ENCODE assay signal across 11 cellular contexts in genomic region chr9:83986765-83987401, GRCh38. TPM values are rescaled to one million over a fixed set of nuclear protein-coding genes. Genes with fewer than 3 reads are reported as not detected.
DNase-seq lines count a peak whose midpoint lies in the region; ATAC-seq, FAIRE-seq and TF ChIP-seq lines count a peak whose summit lies in the region.
"Had no signal": no experiment of that assay in that cellular context is flagged by ENCODE, and none has a peak within 500 bp of the region (broad histone marks: within the 10 kb centered on the region; RNA-seq: fewer than 3 reads in every experiment).

No MANE protein-coding gene starts in this region.

- H4K20me1 ChIP-seq in DOHH2 (ENCODE audit: control insufficient read depth, insufficient read depth, low read depth, low read length): peaks cover 23% of the 10 kb centered on the region
- H4K20me1 ChIP-seq in KMS-11 (ENCODE audit: insufficient read depth): peaks cover 3% of the 10 kb centered on the region; the same call in 1 of the 2 replicates
- H4K20me1 ChIP-seq in GM12878 (ENCODE audit: control insufficient read depth, insufficient read depth): no peaks in the 10 kb centered on the region
- no peaks in the 10 kb centered on the region for H4K20me1 ChIP-seq in SK-N-SH (ENCODE audit: insufficient read depth)

- RAD21 ChIA-PET in GM12878 (lab: Charles Lee; ENCODE audit: unreplicated experiment): no interaction called here

- H3K9me3 ChIP-seq in DOHH2 (ENCODE audit: control insufficient read depth, insufficient read depth, low read length) (no peaks in the 10 kb centered on the region), GM12878 (replicated peaks; ENCODE audit: control insufficient read depth, insufficient read depth, low read length) (no peaks in the 10 kb centered on the region), endodermal cell (ENCODE audit: control insufficient read depth, low read length) (no peaks in the 10 kb centered on the region), SK-N-SH (no peaks in the 10 kb centered on the region)

- peak overlapping the region in 4 of 6 donors; percentile 32 to 69 (median 46) for H3K27ac Mint-ChIP-seq in naive B cell
- H3K27ac Mint-ChIP-seq in endodermal cell: no peak overlapping the region

- peak; percentile 12; the same call in 2 of the 3 replicates for ATAC-seq in GM12878
- ATAC-seq in naive B cell (ENCODE audit: low read depth in 2 of 2): no peak
- ATAC-seq in HG02588 (IDR thresholded peaks at IDR 0.05; ENCODE audit: unreplicated experiment): no peak
- no peak for ATAC-seq in GM21576 (IDR thresholded peaks at IDR 0.05; ENCODE audit: unreplicated experiment)

- FAIRE-seq in GM12878 (lab: Jason Lieb, UNC): no peak
- FAIRE-seq: islet of Langerhans, TTC549 had no signal

- H3K79me2 ChIP-seq in DOHH2 (ENCODE audit: control insufficient read depth, low read length) (peaks cover 97% of the 10 kb centered on the region), KMS-11 (ENCODE audit: insufficient read depth, low read depth) (peaks cover 66% of the 10 kb centered on the region), GM12878 (ENCODE audit: control insufficient read depth, insufficient read depth, low read length) (peaks cover 63% of the 10 kb centered on the region), SK-N-SH (ENCODE audit: insufficient read depth) (peaks cover 94% of the 10 kb centered on the region)

- CTCF ChIA-PET in GM12878 (lab: Yijun Ruan, JAX) (interaction anchor here (0.8 kb wide), 1 partner anchor 186 kb away, joined by 3 read pairs; no protein-coding TSS in a partner anchor), SK-N-SH (lab: Yijun Ruan, JAX) (interaction anchor here (1.4 kb wide), 1 partner anchor 274 kb away, joined by 3 read pairs; no protein-coding TSS in a partner anchor)

- H3K36me3 Mint-ChIP-seq in naive B cell (peaks cover 0 to 7% of the 10 kb centered on the region in 2 donors), endodermal cell (ENCODE audit: low read depth) (peaks cover 30% of the 10 kb centered on the region)

- POLR2A ChIA-PET in GM12878 (lab: Charles Lee): no interaction called here
- POLR2A ChIA-PET in SK-N-SH (lab: Yijun Ruan, JAX): no interaction called here

- H3K27me3 ChIP-seq in DOHH2 (ENCODE audit: control insufficient read depth, low read length) (no peaks in the 10 kb centered on the region), KMS-11 (ENCODE audit: insufficient read depth, low read depth) (no peaks in the 10 kb centered on the region), GM12878 (replicated peaks in 1 of 2; ENCODE audit: control insufficient read depth in 2 of 2, insufficient read depth in 2 of 2, low read length in 1 of 2) (no peaks in the 10 kb centered on the region), endodermal cell (ENCODE audit: control insufficient read depth, insufficient read depth, low read length, poor library complexity, severe bottlenecking) (no peaks in the 10 kb centered on the region), SK-N-SH (ENCODE audit: insufficient read depth) (no peaks in the 10 kb centered on the region)

- TF ChIP-seq RAD21 in GM12878 (IDR thresholded peaks at IDR 0.05; ENCODE audit: insufficient read depth, low read depth, low read length): no peak
- TF ChIP-seq RAD21 in SK-N-SH (IDR thresholded peaks at IDR 0.05; ENCODE audit: low read length): no peak

- H3K36me3 ChIP-seq in DOHH2 (ENCODE audit: control insufficient read depth, low read length) (peaks cover 64% of the 10 kb centered on the region), KMS-11 (ENCODE audit: insufficient read depth) (no peaks in the 10 kb centered on the region), GM12878 (ENCODE audit: control insufficient read depth in 2 of 2, insufficient read depth in 2 of 2, low read length in 1 of 2) (peaks cover 0 to 9% of the 10 kb centered on the region in 2 experiments; a peak in 2 of 4 replicates), endodermal cell (ENCODE audit: control insufficient read depth, insufficient read depth, low read length) (peaks cover 18% of the 10 kb centered on the region), SK-N-SH (replicated peaks in 1 of 2; ENCODE audit: control insufficient read depth in 1 of 2, insufficient read depth in 2 of 2, low read length in 1 of 2) (peaks cover 0 to 7% of the 10 kb centered on the region in 2 experiments)

- H3K27me3 Mint-ChIP-seq in naive B cell: no peaks in the 10 kb centered on the region
- H3K27me3 Mint-ChIP-seq in endodermal cell (ENCODE audit: insufficient read depth): no peaks in the 10 kb centered on the region

- no peaks in the 10 kb centered on the region for H3K9me3 Mint-ChIP-seq in naive B cell
- H3K9me3 Mint-ChIP-seq in endodermal cell: no peaks in the 10 kb centered on the region

- no TSS peak for BruUV-seq in GM12878 (replicated peaks; lab: Mats Ljungman, UMichigan)

- in situ Hi-C loops in GM12878 (cut with MboI): loop anchor here (25.0 kb wide), 1 partner anchor 775 kb away; no protein-coding TSS in a partner anchor

- no peak for TF ChIP-seq EP300 in GM12878 (IDR thresholded peaks at IDR 0.05; ENCODE audit: borderline replicate concordance in 1 of 2, control insufficient read depth in 1 of 2, low read depth in 2 of 2, low read length in 2 of 2)
- TF ChIP-seq EP300 in SK-N-SH (IDR thresholded peaks at IDR 0.05; ENCODE audit: borderline replicate concordance in 1 of 2, low read depth in 1 of 2, low read length in 1 of 2): no peak

- H3F3A ChIP-seq in DOHH2 (ENCODE audit: control insufficient read depth, insufficient read depth): peaks cover 13% of the 10 kb centered on the region; the same call in 1 of the 2 replicates
- H3F3A ChIP-seq in SK-N-SH (replicated peaks; ENCODE audit: insufficient read depth): no peaks in the 10 kb centered on the region

- TF ChIP-seq CTCF in DOHH2 (IDR thresholded peaks at IDR 0.05; ENCODE audit: low read depth, low read length, poor library complexity, severe bottlenecking) (no peak), KMS-11 (conservative IDR thresholded peaks at IDR 0.05; ENCODE audit: low read depth, low read length) (no peak), GM12878 (IDR thresholded peaks at IDR 0.05 in 2 of 3, conservative IDR thresholded peaks at IDR 0.05 in 1 of 3; ENCODE audit: control insufficient read depth in 2 of 3, extremely low read depth in 1 of 3, insufficient read depth in 1 of 3, low read depth in 3 of 3, low read length in 3 of 3) (no peak), endodermal cell (conservative IDR thresholded peaks at IDR 0.05) (no peak), SK-N-SH (IDR thresholded peaks at IDR 0.05) (no peak)

- H3K4me3 ChIP-seq in DOHH2 (ENCODE audit: low read length) (peak overlapping the region; percentile 56), KMS-11 (IDR thresholded peaks at IDR 0.05; ENCODE audit: insufficient read depth, low read depth, low read length) (no peak overlapping the region), GM12878 (no peak overlapping the region), endodermal cell (ENCODE audit: low read length) (no peak overlapping the region), SK-N-SH (ENCODE audit: low read depth in 2 of 2, low read length in 1 of 2) (no peak overlapping the region)
- H3K4me3 ChIP-seq: GM23248 had no signal

- H3K4me2 ChIP-seq in DOHH2 (ENCODE audit: low read length) (peak overlapping the region; percentile 67), KMS-11 (0 out of 2 replicates have a peak overlapping the region, but pooled peaks have one; percentile 6), GM12878 (ENCODE audit: control insufficient read depth, insufficient read depth) (peak overlapping the region; percentile 44), SK-N-SH (no peak overlapping the region)

- H3K4me1 ChIP-seq in DOHH2 (ENCODE audit: control insufficient read depth, low read length): peaks cover 64% of the 10 kb centered on the region
- peaks cover 53% of the 10 kb centered on the region for H3K4me1 ChIP-seq in KMS-11 (ENCODE audit: low read depth, poor library complexity, severe bottlenecking)
- H3K4me1 ChIP-seq in GM12878 (ENCODE audit: control insufficient read depth, insufficient read depth, low read length): peaks cover 7% of the 10 kb centered on the region; the same call in 1 of the 2 replicates
- H3K4me1 ChIP-seq in endodermal cell (ENCODE audit: control insufficient read depth, insufficient read depth, low read length): no peaks in the 10 kb centered on the region
- H3K4me1 ChIP-seq in SK-N-SH (ENCODE audit: control insufficient read depth in 1 of 2, insufficient read depth in 2 of 2, low read depth in 1 of 2, low read length in 1 of 2): no peaks in the 10 kb centered on the region; a peak in 3 of 4 replicates

- intact Hi-C loops in GM12878 (cut with micrococcal nuclease; ENCODE audit: unreplicated experiment): no loop called here

- H2AFZ ChIP-seq in KMS-11 (ENCODE audit: low read depth) (no peak overlapping the region), GM12878 (ENCODE audit: control insufficient read depth, low read depth, low read length) (no peak overlapping the region), SK-N-SH (ENCODE audit: low read depth) (no peak overlapping the region)
- H2AFZ ChIP-seq: GM23248 had no signal

- H3K4me1 Mint-ChIP-seq in naive B cell (peaks cover 22 to 38% (median 24%) of the 10 kb centered on the region in 3 donors), endodermal cell (peaks cover 12% of the 10 kb centered on the region)

- no peak for DNase-seq in GM12878 (ENCODE audit: low read depth, low spot score)
- DNase-seq in naive B cell: no peak
- no peak for DNase-seq in endodermal cell
- no peak for DNase-seq in SK-N-SH
- DNase-seq: GM23248 had no signal

- WGBS in GM12878 (ENCODE audit: insufficient coverage, insufficient replicate concordance, low lambda C conversion rate, missing lambda C conversion rate): 94% methylated on average over 11 of the region's 11 CpGs
- 94 to 98% methylated on average over 3 to 11 of the region's 11 CpGs for WGBS in endodermal cell (ENCODE audit: insufficient coverage in 1 of 2, insufficient read length in 1 of 2), 2 experiments
- 85% methylated on average over 11 of the region's 11 CpGs for WGBS in SK-N-SH (ENCODE audit: low lambda C conversion rate)

- TF ChIP-seq POLR2A in GM12878 (IDR thresholded peaks at IDR 0.05; ENCODE audit: low read depth, low read length): no peak

- H3K4me3 Mint-ChIP-seq in naive B cell (peak overlapping the region in 4 of 8 donors; percentile 17 to 64 (median 24)), endodermal cell (no peak overlapping the region)

- H3K27ac ChIP-seq in DOHH2 (ENCODE audit: low read depth, low read length) (peak overlapping the region; percentile 69), KMS-11 (no peak overlapping the region), GM12878 (ENCODE audit: control insufficient read depth, insufficient read depth) (no peak overlapping the region), endodermal cell (ENCODE audit: low read depth, low read length) (no peak overlapping the region), SK-N-SH (ENCODE audit: low read depth in 2 of 2, low read length in 1 of 2) (no peak overlapping the region)
- H3K27ac ChIP-seq: GM23248 had no signal

- no peak overlapping the region for H3K9ac ChIP-seq in KMS-11
- no peak overlapping the region for H3K9ac ChIP-seq in GM12878 (ENCODE audit: control insufficient read depth, insufficient read depth, low read length)
- H3K9ac ChIP-seq in endodermal cell (ENCODE audit: extremely low read depth, low read length, poor library complexity, severe bottlenecking): no peak overlapping the region
- H3K9ac ChIP-seq in SK-N-SH: no peak overlapping the region
- H3K9ac ChIP-seq: GM23248 had no signal

- H3K9me2 ChIP-seq in DOHH2 (replicated peaks; ENCODE audit: control insufficient read depth, low read length) (no peaks in the 10 kb centered on the region), SK-N-SH (no peaks in the 10 kb centered on the region)

- SMC1A ChIA-PET in GM12878 (lab: Charles Lee; ENCODE audit: uncharacterized antibody, unreplicated experiment): no interaction called here

RNA-seq across cellular contexts. Expression of gene RMI1, which starts 6.3 kb away (rescaled TPM):
- 10.0 and 11.8 TPM in 2 replicates for total RNA-seq in GM12878 (2013; cell fraction: nucleolus; rRNA removed)
- total RNA-seq in GM12878 (2014; rRNA removed): 5.8 and 7.0 TPM in 2 replicates
- 22.5 and 22.9 TPM in 2 replicates for total RNA-seq in GM12878 (2014; rRNA removed; fragmentation: Illumina TruSeq; extraction: Trizol)
- 18.0 and 19.4 TPM in 2 replicates for total RNA-seq in GM12878 (2021)
- polyA plus RNA-seq in GM12878 (2011; ENCODE audit: low read depth): 2.4 TPM
- 3.6 and 4.9 TPM in 2 replicates for polyA plus RNA-seq in GM12878 (2011; rRNA removed)
- polyA plus RNA-seq in GM12878 (2011; cell fraction: cytosol; rRNA removed): 1.7 and 2.8 TPM in 2 replicates
- 2.1 and 3.6 TPM in 2 replicates for polyA plus RNA-seq in GM12878 (2011; cell fraction: nucleus; rRNA removed)
- polyA plus RNA-seq in GM12878 (2012): 5.1 and 8.7 TPM in 2 replicates
- polyA plus RNA-seq in GM12878 (2014; fragmentation: Illumina TruSeq; extraction: Trizol): 27.4 and 32.6 TPM in 2 replicates
- polyA plus RNA-seq in GM12878 (2014; fragmentation: Nextera tagmentation; extraction: Ambion mirVana): 10 to 100 TPM; 12.0 to 12.8 TPM
- 7.8 and 8.5 TPM in 2 replicates for polyA plus RNA-seq in GM12878 (2014; rRNA removed)
- 10 to 100 TPM; 28.4 to 34.1 TPM for polyA plus RNA-seq in GM12878 (2016; fragmentation: Nextera tagmentation; extraction: Ambion mirVana)
- polyA minus RNA-seq in GM12878 (2011; rRNA and poly(A)+ RNA removed): 4.3 and 8.5 TPM in 2 replicates
- polyA minus RNA-seq in GM12878 (2011; cell fraction: cytosol; rRNA and poly(A)+ RNA removed): 5.8 and 6.0 TPM in 2 replicates
- polyA minus RNA-seq in GM12878 (2011; cell fraction: nucleus; rRNA and poly(A)+ RNA removed): 1.3 and 2.2 TPM in 2 replicates
- polyA plus RNA-seq in naive B cell (ENCODE audit: low read depth in 6 of 6): 10 to 100 TPM in 3 of 6 donors, 1 to 10 TPM in 3; 8.0 to 13.0 (median 10.0) TPM
- total RNA-seq in endodermal cell: 10 to 100 TPM; 27.1 to 33.2 TPM
- 33.8 TPM for polyA plus RNA-seq in endodermal cell (2013, experiment 1 of 2)
- polyA plus RNA-seq in endodermal cell (2013, experiment 2 of 2): 31.7 TPM
- 0.96 and 1.0 TPM in 2 replicates for polyA plus RNA-seq in SK-N-SH (2012; rRNA removed)
- 2.5 and 2.9 TPM in 2 replicates for polyA plus RNA-seq in SK-N-SH (2012; cell fraction: cytosol; rRNA removed)
- 0.69 and 1.4 TPM in 2 replicates for polyA plus RNA-seq in SK-N-SH (2012; cell fraction: nucleus; rRNA removed)

RNA-seq across cellular contexts. Expression of gene HNRNPK, which starts 6.9 kb away (rescaled TPM):
- 352 and 386 TPM in 2 replicates for total RNA-seq in GM12878 (2013; cell fraction: nucleolus; rRNA removed)
- total RNA-seq in GM12878 (2014; rRNA removed): 664 and 711 TPM in 2 replicates
- 640 and 686 TPM in 2 replicates for total RNA-seq in GM12878 (2014; rRNA removed; fragmentation: Illumina TruSeq; extraction: Trizol)
- 605 and 619 TPM in 2 replicates for total RNA-seq in GM12878 (2021)
- 245 TPM for polyA plus RNA-seq in GM12878 (2011; ENCODE audit: low read depth)
- polyA plus RNA-seq in GM12878 (2011; rRNA removed): 695 and 757 TPM in 2 replicates
- 501 and 525 TPM in 2 replicates for polyA plus RNA-seq in GM12878 (2011; cell fraction: cytosol; rRNA removed)
- 615 and 749 TPM in 2 replicates for polyA plus RNA-seq in GM12878 (2011; cell fraction: nucleus; rRNA removed)
- polyA plus RNA-seq in GM12878 (2012): 411 and 414 TPM in 2 replicates
- polyA plus RNA-seq in GM12878 (2014; fragmentation: Illumina TruSeq; extraction: Trizol): 970 and 993 TPM in 2 replicates
- 100 to 1,000 TPM; 235 to 307 TPM for polyA plus RNA-seq in GM12878 (2014; fragmentation: Nextera tagmentation; extraction: Ambion mirVana)
- 793 and 882 TPM in 2 replicates for polyA plus RNA-seq in GM12878 (2014; rRNA removed)
- 100 to 1,000 TPM; 558 to 640 TPM for polyA plus RNA-seq in GM12878 (2016; fragmentation: Nextera tagmentation; extraction: Ambion mirVana)
- polyA minus RNA-seq in GM12878 (2011; rRNA and poly(A)+ RNA removed): 551 and 631 TPM in 2 replicates
- polyA minus RNA-seq in GM12878 (2011; cell fraction: cytosol; rRNA and poly(A)+ RNA removed): 264 and 321 TPM in 2 replicates
- 507 and 785 TPM in 2 replicates for polyA minus RNA-seq in GM12878 (2011; cell fraction: nucleus; rRNA and poly(A)+ RNA removed)
- 1,000 to 10,000 TPM in 4 of 6 donors, 100 to 1,000 TPM in 2; 981 to 1,356 (median 1,024) TPM for polyA plus RNA-seq in naive B cell (ENCODE audit: low read depth in 6 of 6)
- 100 to 1,000 TPM; 714 to 780 TPM for total RNA-seq in endodermal cell
- 803 TPM for polyA plus RNA-seq in endodermal cell (2013, experiment 1 of 2)
- polyA plus RNA-seq in endodermal cell (2013, experiment 2 of 2): 769 TPM
- polyA plus RNA-seq in SK-N-SH (2012; rRNA removed): 470 and 474 TPM in 2 replicates
- 481 and 493 TPM in 2 replicates for polyA plus RNA-seq in SK-N-SH (2012; cell fraction: cytosol; rRNA removed)
- polyA plus RNA-seq in SK-N-SH (2012; cell fraction: nucleus; rRNA removed): 411 and 462 TPM in 2 replicates
